9 cellular contexts compared by ENCODE assay signal in the genomic region with DNA sequence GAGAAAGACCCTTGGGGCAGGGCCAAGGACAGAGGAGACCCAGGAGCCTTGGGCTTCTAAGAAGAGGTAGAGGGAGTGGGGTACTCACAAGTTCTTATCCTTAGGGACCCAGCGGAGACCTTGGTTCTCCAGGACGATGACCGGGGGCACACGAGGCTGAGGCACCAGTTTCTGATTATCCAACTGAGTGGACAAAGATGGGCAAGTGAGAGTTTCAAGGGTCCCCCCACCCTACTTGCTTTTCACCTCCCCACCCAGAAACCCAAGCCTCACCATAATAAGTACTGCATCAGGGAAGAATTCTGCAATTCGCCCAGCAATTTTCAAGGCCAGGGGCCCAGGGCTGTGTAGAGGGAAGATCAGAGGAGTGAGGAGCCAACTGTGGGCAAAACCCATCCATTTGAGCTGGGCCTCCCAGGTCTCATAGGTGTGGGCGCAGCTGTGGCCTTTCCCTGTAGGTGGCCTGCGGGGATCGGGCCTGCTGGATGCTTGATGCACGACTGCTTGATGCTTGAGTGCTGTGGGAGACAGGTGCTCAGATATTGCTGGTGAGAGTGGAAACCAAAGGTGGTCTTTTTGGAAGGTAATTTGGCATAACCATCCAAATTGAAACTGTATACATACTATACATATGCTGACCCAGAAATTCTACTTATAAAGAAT. TPM values are rescaled to one million over a fixed set of nuclear protein-coding genes. Genes with fewer than 3 reads are reported as not detected.
DNase-seq lines count a peak whose midpoint lies in the region; ATAC-seq, FAIRE-seq and TF ChIP-seq lines count a peak whose summit lies in the region.
"Had no signal": no experiment of that assay in that cellular context is flagged by ENCODE, and none has a peak within 500 bp of the region (broad histone marks: within the 10 kb centered on the region; RNA-seq: fewer than 3 reads in every experiment).

No MANE protein-coding gene starts in this region.

- no peaks in the 10 kb centered on the region for H3K27me3 Mint-ChIP-seq in dendritic cell treated with granulocyte-macrophage colony-stimulating factor and Interleukin-4, amounts not matched to agents 40 ng/mL and 50 ng/mL, for 4 days

- ATAC-seq in GM18868 (IDR thresholded peaks at IDR 0.05; ENCODE audit: unreplicated experiment) = no peak

- no peak overlapping the region for H2AFZ ChIP-seq in MM.1S (ENCODE audit: low read length)

- intact Hi-C loops in dendritic cell treated with granulocyte-macrophage colony-stimulating factor and Interleukin-4, amounts not matched to agents 40 ng/mL and 50 ng/mL, for 4 days (cut with micrococcal nuclease) = no loop called here

- H3K27ac Mint-ChIP-seq in dendritic cell treated with granulocyte-macrophage colony-stimulating factor and Interleukin-4, amounts not matched to agents 40 ng/mL and 50 ng/mL, for 4 days = peak overlapping the region; percentile 42

- no peaks in the 10 kb centered on the region for H3K9me3 Mint-ChIP-seq in dendritic cell treated with granulocyte-macrophage colony-stimulating factor and Interleukin-4, amounts not matched to agents 40 ng/mL and 50 ng/mL, for 4 days

- peak; percentile 40 for DNase-seq in DMS 273 (lab: John Stamatoyannopoulos, UW; ENCODE audit: unreplicated experiment)
- no peak for DNase-seq in DMS 273 treated with DMSO at 0.1 percent for 48 hours (lab: John Stamatoyannopoulos, UW)
- no peak for DNase-seq in MM.1S
- no peak for DNase-seq in retinal pigment epithelial cell (ENCODE audit: low read depth)
- no peak for DNase-seq in frontal cortex (ENCODE audit: low spot score in 2 of 2)
- DNase-seq in NCI-H2081 treated with DMSO at 0.1 percent for 48 hours (lab: John Stamatoyannopoulos, UW) = no peak

- no peaks in the 10 kb centered on the region for H4K20me1 ChIP-seq in MM.1S (ENCODE audit: insufficient read depth, low read length)

- H3K9me2 ChIP-seq in MM.1S (replicated peaks; ENCODE audit: insufficient read depth, low read length) = no peaks in the 10 kb centered on the region

- no peaks in the 10 kb centered on the region for H3K9me3 ChIP-seq in MM.1S (replicated peaks; ENCODE audit: insufficient read depth, low read length)

- peaks cover 50% of the 10 kb centered on the region for H3K79me2 ChIP-seq in MM.1S (ENCODE audit: low read length)

- H3K9ac ChIP-seq in MM.1S (ENCODE audit: low read length) = no peak overlapping the region

- peak overlapping the region; percentile 47 for H3K4me2 ChIP-seq in MM.1S (ENCODE audit: low read depth, low read length)

- H3K27me3 ChIP-seq in MM.1S (replicated peaks; ENCODE audit: insufficient read depth, low read length) = no peaks in the 10 kb centered on the region

- peaks cover 65% of the 10 kb centered on the region for H3K36me3 Mint-ChIP-seq in dendritic cell treated with granulocyte-macrophage colony-stimulating factor and Interleukin-4, amounts not matched to agents 40 ng/mL and 50 ng/mL, for 4 days (ENCODE audit: low read depth)

- H3K4me1 ChIP-seq in MM.1S (ENCODE audit: low read length) = peaks cover 11% of the 10 kb centered on the region; the same call in 1 of the 2 replicates

- FAIRE-seq in frontal cortex (lab: Jason Lieb, UNC) = no peak
- FAIRE-seq: A204.1 had no signal

- TF ChIP-seq CTCF in MM.1S (IDR thresholded peaks at IDR 0.05; ENCODE audit: low read length) (0 out of 2 replicates have a peak, but pooled peaks have one; percentile 12), retinal pigment epithelial cell (conservative IDR thresholded peaks at IDR 0.05; ENCODE audit: low read depth, low read length) (no peak)

- no peak overlapping the region for H3K4me3 Mint-ChIP-seq in dendritic cell treated with granulocyte-macrophage colony-stimulating factor and Interleukin-4, amounts not matched to agents 40 ng/mL and 50 ng/mL, for 4 days

- H3K27ac ChIP-seq in MM.1S (ENCODE audit: low read length) = no peak overlapping the region

- H3K36me3 ChIP-seq in MM.1S (replicated peaks; ENCODE audit: insufficient read depth, low read length) = 0 out of 2 replicates have a peak, but pooled peaks cover 2% of the 10 kb centered on the region

- H3F3A ChIP-seq in MM.1S (ENCODE audit: insufficient read depth, low read length) = peaks cover 8% of the 10 kb centered on the region

- H3K4me1 Mint-ChIP-seq in dendritic cell treated with granulocyte-macrophage colony-stimulating factor and Interleukin-4, amounts not matched to agents 40 ng/mL and 50 ng/mL, for 4 days (ENCODE audit: low read depth) = peaks cover 72% of the 10 kb centered on the region

- H3K4me3 ChIP-seq in MM.1S (ENCODE audit: low read length) (no peak overlapping the region), retinal pigment epithelial cell (ENCODE audit: low read length) (peak overlapping the region; percentile 96)

RNA-seq across cellular contexts. Expression of a gene that starts 2.0 kb away (rescaled TPM):
- 8.6 TPM for total RNA-seq in frontal cortex

RNA-seq across cellular contexts. Expression of a gene that starts 3.4 kb away (rescaled TPM):
- total RNA-seq in frontal cortex = 20.4 TPM

RNA-seq across cellular contexts. Expression of a gene that starts 7.0 kb away (rescaled TPM):
- total RNA-seq in frontal cortex = 25.7 TPM

RNA-seq across cellular contexts. Expression of a gene that starts 7.9 kb away (rescaled TPM):
- total RNA-seq in frontal cortex = 23.2 TPM

RNA-seq across cellular contexts. Expression of a gene that starts 8.9 kb away (rescaled TPM):
- 0.41 TPM for total RNA-seq in frontal cortex
